Comparison of ENCODE assay signal across 23 cellular contexts in genomic region chr17:27783440-27783839, GRCh38. TPM values are rescaled to one million over a fixed set of nuclear protein-coding genes. Genes with fewer than 3 reads are reported as not detected.
"Had no signal": no experiment of that assay in that cellular context is flagged by ENCODE, and none has a peak within 500 bp of the region (broad histone marks: within the 10 kb centered on the region; RNA-seq: fewer than 3 reads in every experiment).

No MANE protein-coding gene starts in this region.

- H3K4me1 ChIP-seq: SJCRH30 had no signal

- DNase-seq: IMR-90, Karpas-422, KG1, MG63, NCI-H1092, NCI-H1105 treated with DMSO at 0.1 percent for 48 hours, NCI-H1417 treated with DMSO at 0.1 percent for 48 hours, NCI-H146, NCI-H1930, NCI-H2081, NCI-H2107, NCI-H2227 treated with DMSO at 0.1 percent for 48 hours, NCI-H526 treated with DMSO at 0.1 percent for 48 hours, NCI-H774, PC-3, SHP77 treated with DMSO at 0.1 percent for 48 hours, SJCRH30 had no signal

- H3K27me3 ChIP-seq: MG63 had no signal

- H3K4me3 ChIP-seq: MG63, SJCRH30 had no signal

- H3K36me3 ChIP-seq: MG63, SJCRH30 had no signal

- ATAC-seq: HepG2, Panc1, PC-3, SK-N-SH treated with all-trans-retinoic acid at 6 μM for 48 hours had no signal

- H3K9me3 ChIP-seq: MG63, SJCRH30 had no signal

- H3K27ac ChIP-seq: RWPE1, SJCRH30 had no signal

RNA-seq across cellular contexts. Expression of gene NOS2, which starts 16.9 kb away (rescaled TPM):
- total RNA-seq: NCI-H460, OCI-LY7, PC-3, SJCRH30 had no signal
- polyA plus RNA-seq: HepG2, IMR-90 had no signal
